30 cellular contexts compared by ENCODE assay signal in the genomic region with DNA sequence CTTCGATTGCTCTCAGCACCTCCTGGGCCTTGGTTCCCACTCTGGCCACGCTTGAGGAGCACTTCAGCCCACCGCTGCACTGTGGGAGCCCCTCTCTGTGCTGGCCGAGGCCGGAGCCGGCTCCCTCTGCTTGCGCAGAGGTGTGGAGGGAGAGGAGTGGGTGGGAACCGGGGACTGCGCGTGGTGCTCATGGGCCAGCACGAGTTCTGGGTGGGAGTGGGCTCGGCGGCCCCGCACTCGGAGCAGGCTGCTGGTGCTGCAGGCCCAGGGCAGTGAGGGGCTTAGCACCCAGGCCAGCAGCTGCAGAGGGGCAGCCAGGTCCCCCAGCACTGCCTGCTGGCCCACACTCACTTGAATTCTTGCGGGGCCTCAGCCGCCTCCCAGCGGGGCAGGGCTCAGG. TPM values are rescaled to one million over a fixed set of nuclear protein-coding genes. Genes with fewer than 3 reads are reported as not detected.
"Had no signal": no experiment of that assay in that cellular context is flagged by ENCODE, and none has a peak within 500 bp of the region (broad histone marks: within the 10 kb centered on the region; RNA-seq: fewer than 3 reads in every experiment).

No MANE protein-coding gene starts in this region.

- ATAC-seq: stimulated activated effector memory CD8-positive, alpha-beta T cell treated with anti-CD3 and anti-CD28 coated beads, Interleukin-12 subunit alpha, Interleukin-12 subunit beta, amount 100 ng/mL, for 72 hours; stimulated activated memory B cell treated with anti-CD40 and anti-IgM and Interleukin-4, amounts not matched to agents 10 μg/mL and 1 μg/mL and 100 μg/mL, for 72 hours; stimulated activated naive B cell treated with anti-CD40 and anti-IgM and Interleukin-4, amounts not matched to agents 10 μg/mL and 1 μg/mL and 100 μg/mL, for 72 hours; stimulated activated naive CD8-positive, alpha-beta T cell treated with anti-CD3 and anti-CD28 coated beads, Interleukin-15, amount 100 ng/mL, for 72 hours; stimulated activated naive CD8-positive, alpha-beta T cell treated with anti-CD3 and anti-CD28 coated beads, Interleukin-15, Interleukin-2, amounts not matched to agents 100 U/mL and 50 U/mL, for 24 hours; upper lobe of right lung had no signal

- H3K36me3 ChIP-seq: stomach, suprapubic skin, thoracic aorta, thyroid gland, tibial artery, tibial nerve, transverse colon, upper lobe of left lung, upper lobe of right lung, uterus, vagina had no signal

- H3K27ac ChIP-seq: stomach, suprapubic skin, testis, thoracic aorta, thyroid gland, tibial artery, tibial nerve, transverse colon, upper lobe of left lung, upper lobe of right lung, uterus, vagina had no signal

- H3K4me3 ChIP-seq: stomach, suprapubic skin, testis, thoracic aorta, thyroid gland, tibial artery, tibial nerve, transverse colon, upper lobe of left lung, upper lobe of right lung, uterus, vagina had no signal

- H3K9me3 ChIP-seq: testis, thoracic aorta, thyroid gland, transverse colon, upper lobe of right lung, uterus, vagina had no signal

- H3K4me1 ChIP-seq: stomach, suprapubic skin, testis, thyroid gland, tibial artery, tibial nerve, transverse colon, upper lobe of left lung, upper lobe of right lung, uterus, vagina had no signal

- H3K27me3 ChIP-seq: stomach, suprapubic skin, testis, thyroid gland, tibial artery, tibial nerve, transverse colon, upper lobe of left lung, upper lobe of right lung, uterus, vagina had no signal

- DNase-seq: stimulated activated CD4-positive, alpha-beta T cell treated with anti-CD3 and anti-CD28 coated beads, Interleukin-2, amount 100 ng/mL, for 48 hours; stimulated activated CD4-positive, alpha-beta T cell treated with anti-CD3 and anti-CD28 coated beads, Interleukin-4, amount 100 ng/mL, for 1 hour; stimulated activated CD4-positive, alpha-beta T cell treated with anti-CD3 and anti-CD28 coated beads, Interleukin-4, amount 100 ng/mL, for 24 hours; stimulated activated CD4-positive, alpha-beta T cell treated with anti-CD3 and anti-CD28 coated beads, Interleukin-4, amount 100 ng/mL, for 4 hours; stimulated activated CD8-positive, alpha-beta memory T cell treated with anti-CD3 and anti-CD28 coated beads, Interleukin-4, amount 100 ng/mL, for 48 hours; stimulated activated naive B cell treated with anti-CD40 and anti-IgM and Interleukin-4, amounts not matched to agents 10 μg/mL and 1 μg/mL and 100 μg/mL, for 72 hours; stimulated activated naive CD4-positive, alpha-beta T cell; stimulated activated naive CD4-positive, alpha-beta T cell treated with Interleukin-2 at 50 U/mL for 16 hours; stimulated activated naive CD8-positive, alpha-beta T cell treated with anti-CD3 and anti-CD28 coated beads, Interleukin-15, amount 100 ng/mL, for 72 hours; stimulated activated naive CD8-positive, alpha-beta T cell treated with anti-CD3 and anti-CD28 coated beads, Interleukin-15, Interleukin-2, amounts not matched to agents 100 U/mL and 50 U/mL, for 24 hours; stomach; substantia nigra; testis; thyroid gland; tibial artery; transverse colon; trophoblast cell; upper lobe of right lung; uterus had no signal

RNA-seq across cellular contexts. Expression of a gene that starts 12.2 kb away (rescaled TPM):
- total RNA-seq: stomach, subcutaneous adipose tissue, suprapubic skin, temporal lobe, testis, thoracic aorta, thyroid gland, tibial nerve, transverse colon, upper lobe of left lung, upper lobe of right lung, ureter, urinary bladder, uterus, vagina had no signal
- polyA plus RNA-seq: stomach, urinary bladder had no signal

RNA-seq across cellular contexts. Expression of a gene that starts 16.1 kb away (rescaled TPM):
- total RNA-seq: stomach, subcutaneous adipose tissue, suprapubic skin, temporal lobe, testis, thoracic aorta, thyroid gland, tibial nerve, transverse colon, upper lobe of left lung, upper lobe of right lung, ureter, urinary bladder, uterus, vagina had no signal
- polyA plus RNA-seq: stomach, urinary bladder had no signal

RNA-seq across cellular contexts. Expression of a gene that starts 34.9 kb away (rescaled TPM):
- total RNA-seq: stomach, subcutaneous adipose tissue, suprapubic skin, temporal lobe, testis, thoracic aorta, thyroid gland, tibial nerve, transverse colon, upper lobe of left lung, upper lobe of right lung, ureter, urinary bladder, uterus, vagina had no signal
- polyA plus RNA-seq: stomach, urinary bladder had no signal
